In the genomic region with DNA sequence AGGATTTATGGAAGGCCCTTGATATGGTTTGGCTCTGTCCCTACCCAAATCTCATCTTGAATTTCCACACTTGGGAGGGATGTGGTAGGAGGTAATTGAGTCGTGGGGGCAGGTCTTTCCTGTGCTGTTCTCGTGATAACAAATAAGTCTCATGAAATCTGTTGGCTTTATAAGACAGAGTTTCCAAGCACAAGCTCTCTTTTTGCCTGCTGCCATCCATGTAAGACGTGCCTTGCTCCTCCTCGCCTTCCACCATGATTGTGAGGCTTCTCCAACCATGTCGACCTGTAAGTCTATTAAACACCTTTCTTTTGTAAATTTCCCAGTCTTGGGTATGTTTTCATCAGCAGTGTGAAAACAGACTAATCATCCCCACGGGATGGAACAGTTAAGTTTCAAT, we compare ENCODE assay signal across 35 cellular contexts.
"Had no signal": no experiment of that assay in that cellular context is flagged by ENCODE, and none has a peak within 500 bp of the region (broad histone marks: within the 10 kb centered on the region; RNA-seq: fewer than 3 reads in every experiment).

No MANE protein-coding gene starts in this region.

- H3K9me3 ChIP-seq: MG63 had no signal

- H3K4me2 ChIP-seq: KMS-11 had no signal

- H3K27me3 ChIP-seq: MG63 had no signal

- H3K36me3 ChIP-seq: MG63 had no signal

- H3K9ac ChIP-seq: KMS-11 had no signal

- DNase-seq: Karpas-422, Kasumi-1, MG63, MM.1S, MV-4-11, NCI-H1048, NCI-H1092, NCI-H1092 treated with DMSO at 0.1 percent for 48 hours, NCI-H1105, NCI-H1105 treated with DMSO at 0.1 percent for 48 hours, NCI-H1417, NCI-H1417 treated with DMSO at 0.1 percent for 48 hours, NCI-H1436, NCI-H1436 treated with DMSO at 0.1 percent for 48 hours, NCI-H146, NCI-H1694, NCI-H1694 treated with DMSO at 0.1 percent for 48 hours, NCI-H187, NCI-H187 treated with DMSO at 0.1 percent for 48 hours, NCI-H1930, NCI-H2029, NCI-H2029 treated with DMSO at 0.1 percent for 48 hours, NCI-H2081, NCI-H2081 treated with DMSO at 0.1 percent for 48 hours, NCI-H2107, NCI-H2171, NCI-H2171 treated with DMSO at 0.1 percent for 48 hours, NCI-H2227 treated with DMSO at 0.1 percent for 48 hours, NCI-H226, NCI-H345, NCI-H446, NCI-H446 treated with DMSO at 0.1 percent for 48 hours, NCI-H510A, NCI-H510A treated with DMSO at 0.1 percent for 48 hours had no signal

- H3K4me3 ChIP-seq: MG63 had no signal

- H3K27ac ChIP-seq: KMS-11 had no signal
